10 cellular contexts compared by ENCODE assay signal in genomic region chr5:150780816-150781221, GRCh38. TPM values are rescaled to one million over a fixed set of nuclear protein-coding genes. Genes with fewer than 3 reads are reported as not detected.
DNase-seq lines count a peak whose midpoint lies in the region; ATAC-seq and TF ChIP-seq lines count a peak whose summit lies in the region.
"Had no signal": no experiment of that assay in that cellular context is flagged by ENCODE, and none has a peak within 500 bp of the region (broad histone marks: within the 10 kb centered on the region; RNA-seq: fewer than 3 reads in every experiment).

No MANE protein-coding gene starts in this region.

- H3K9me3 Mint-ChIP-seq in activated T-cell treated with anti-CD3 and anti-CD28 coated beads, Interleukin-2, amount 50 U/mL, for 24 hours: peaks cover 3% of the 10 kb centered on the region
- H3K9me3 Mint-ChIP-seq in activated T-cell treated with anti-CD3 and anti-CD28 coated beads, Interleukin-2, amount 50 U/mL, for 4 hours: peaks cover 3% of the 10 kb centered on the region
- H3K9me3 Mint-ChIP-seq in activated naive CD8-positive, alpha-beta T cell (ENCODE audit: low read depth): no peaks in the 10 kb centered on the region

- intact Hi-C loops in thyroid gland (cut with DNase I): loop anchor here (5.0 kb wide), 1 partner anchor 79 kb away; the partner anchor contains the start of gene RBM22

- H3K4me1 ChIP-seq in thyroid gland: peaks cover 26 to 32% of the 10 kb centered on the region in 2 donors

- no peak for TF ChIP-seq CTCF in thyroid gland (IDR thresholded peaks at IDR 0.05)

- no peaks in the 10 kb centered on the region for H3K27me3 ChIP-seq in thyroid gland
- H3K27me3 ChIP-seq: SJSA1 had no signal

- H3K4me3 Mint-ChIP-seq in activated T-cell treated with anti-CD3 and anti-CD28 coated beads, Interleukin-2, amount 50 U/mL, for 24 hours: peak overlapping the region; percentile 97
- H3K4me3 Mint-ChIP-seq in activated T-cell treated with anti-CD3 and anti-CD28 coated beads, Interleukin-2, amount 50 U/mL, for 4 hours: no peak overlapping the region
- peak overlapping the region; percentile 97 for H3K4me3 Mint-ChIP-seq in activated naive CD8-positive, alpha-beta T cell

- H3K36me3 ChIP-seq in thyroid gland: no peaks in the 10 kb centered on the region
- H3K36me3 ChIP-seq: SJSA1 had no signal

- peak overlapping the region; percentile 62 to 88 (median 82) for H3K27ac ChIP-seq in thyroid gland
- H3K27ac ChIP-seq: C4-2B, SJSA1 had no signal

- H3K27me3 Mint-ChIP-seq in activated T-cell treated with anti-CD3 and anti-CD28 coated beads, Interleukin-2, amount 50 U/mL, for 24 hours: no peaks in the 10 kb centered on the region
- no peaks in the 10 kb centered on the region for H3K27me3 Mint-ChIP-seq in activated T-cell treated with anti-CD3 and anti-CD28 coated beads, Interleukin-2, amount 50 U/mL, for 4 hours (ENCODE audit: low read depth)
- H3K27me3 Mint-ChIP-seq in activated naive CD8-positive, alpha-beta T cell: no peaks in the 10 kb centered on the region

- no peak for TF ChIP-seq POLR2A in thyroid gland (IDR thresholded peaks at IDR 0.05)

- H3K9me3 ChIP-seq in thyroid gland: no peaks in the 10 kb centered on the region
- H3K9me3 ChIP-seq: SJSA1 had no signal

- no peak for DNase-seq in activated T-cell treated with anti-CD3 and anti-CD28 coated beads, Interleukin-2, amount 50 U/mL, for 24 hours
- DNase-seq in activated T-cell treated with anti-CD3 and anti-CD28 coated beads, Interleukin-2, amount 50 U/mL, for 4 hours: no peak
- DNase-seq in kidney tubule cell (ENCODE audit: low spot score): peak; percentile 81
- no peak for DNase-seq in thyroid gland
- no peak for DNase-seq in NCI-H748 treated with DMSO at 0.1 percent for 48 hours (lab: John Stamatoyannopoulos, UW)
- no peak for DNase-seq in NCI-H1436 treated with DMSO at 0.1 percent for 48 hours (lab: John Stamatoyannopoulos, UW)
- no peak for DNase-seq in NAMALWA (ENCODE audit: low spot score)

- ATAC-seq in activated T-cell treated with anti-CD3 and anti-CD28 coated beads, Interleukin-2, amount 50 U/mL, for 4 hours: no peak

- H3K36me3 Mint-ChIP-seq in activated T-cell treated with anti-CD3 and anti-CD28 coated beads, Interleukin-2, amount 50 U/mL, for 24 hours (ENCODE audit: low read depth): peaks cover 40% of the 10 kb centered on the region
- H3K36me3 Mint-ChIP-seq in activated T-cell treated with anti-CD3 and anti-CD28 coated beads, Interleukin-2, amount 50 U/mL, for 4 hours (ENCODE audit: insufficient read depth): no peaks in the 10 kb centered on the region
- peaks cover 2% of the 10 kb centered on the region for H3K36me3 Mint-ChIP-seq in activated naive CD8-positive, alpha-beta T cell

- peaks cover 75% of the 10 kb centered on the region for H3K4me1 Mint-ChIP-seq in activated T-cell treated with anti-CD3 and anti-CD28 coated beads, Interleukin-2, amount 50 U/mL, for 24 hours (ENCODE audit: low read depth)
- peaks cover 69% of the 10 kb centered on the region for H3K4me1 Mint-ChIP-seq in activated T-cell treated with anti-CD3 and anti-CD28 coated beads, Interleukin-2, amount 50 U/mL, for 4 hours (ENCODE audit: low read depth)
- H3K4me1 Mint-ChIP-seq in activated naive CD8-positive, alpha-beta T cell (ENCODE audit: low read depth): peaks cover 72% of the 10 kb centered on the region

- H3K4me3 ChIP-seq in thyroid gland (replicated peaks in 1 of 3): no peak overlapping the region
- H3K4me3 ChIP-seq: SJSA1 had no signal

- 91 to 92% methylated on average over 5 of the region's 5 CpGs for WGBS in thyroid gland, 2 donors

- H3K27ac Mint-ChIP-seq in activated T-cell treated with anti-CD3 and anti-CD28 coated beads, Interleukin-2, amount 50 U/mL, for 24 hours: peak overlapping the region; percentile 86
- peak overlapping the region; percentile 93 for H3K27ac Mint-ChIP-seq in activated naive CD8-positive, alpha-beta T cell

RNA-seq across cellular contexts. Expression of gene SMIM3, which starts 2.3 kb away (rescaled TPM):
- 1 to 10 TPM; 6.8 to 8.5 (median 7.4) TPM for total RNA-seq in activated T-cell treated with anti-CD3 and anti-CD28 coated beads, Interleukin-2, amount 50 U/mL, for 4 hours
- total RNA-seq in thyroid gland: 10 to 100 TPM; 17.8 to 47.3 (median 24.1) TPM

RNA-seq across cellular contexts. Expression of gene DCTN4, which starts 22.0 kb away (rescaled TPM):
- total RNA-seq in activated T-cell treated with anti-CD3 and anti-CD28 coated beads, Interleukin-2, amount 50 U/mL, for 4 hours: 10 to 100 TPM; 35.9 to 42.2 (median 38.6) TPM
- total RNA-seq in thyroid gland: 10 to 100 TPM; 65.4 to 78.5 (median 72.8) TPM
